Comparison of ENCODE assay signal across 26 cellular contexts in genomic region chr15:96247631-96248305, GRCh38.
"Had no signal": no experiment of that assay in that cellular context is flagged by ENCODE, and none has a peak within 500 bp of the region (broad histone marks: within the 10 kb centered on the region; RNA-seq: fewer than 3 reads in every experiment).

No MANE protein-coding gene starts in this region.

- H3K27me3 ChIP-seq: brain microvascular endothelial cell, esophagus muscularis mucosa, heart right ventricle, neutrophil, ovary, spleen, thyroid gland had no signal

- H3K36me3 Mint-ChIP-seq: activated CD8-positive, alpha-beta memory T cell treated with anti-CD3 and anti-CD28 coated beads, Interleukin-2, amount 10 ng/mL, durations not matched to agents 7 days and 5 days had no signal

- H3K27ac Mint-ChIP-seq: activated CD4-positive, alpha-beta T cell treated with anti-CD3 and anti-CD28 coated beads, Interleukin-2, amount 10 ng/mL, durations not matched to agents 24 days and 14 days; activated CD8-positive, alpha-beta memory T cell treated with anti-CD3 and anti-CD28 coated beads, Interleukin-2, amount 10 ng/mL, durations not matched to agents 7 days and 5 days; activated CD8-positive, alpha-beta T cell treated with anti-CD3 and anti-CD28 coated beads for 36 hours; activated naive CD8-positive, alpha-beta T cell treated with anti-CD3 and anti-CD28 coated beads, Interleukin-2, amount 50 U/mL, for 24 hours; activated T-helper 1 cell treated with anti-CD3 and anti-CD28 coated beads, Interleukin-12 subunit alpha, Interleukin-12 subunit beta, Interleukin-2, Interleukin-4 antibody, amounts not matched to agents 30 ng/mL and 10 ng/mL and 1 ng/mL, durations not matched to agents 14 hours and 24 hours and 36 hours; effector memory CD8-positive, alpha-beta T cell; natural killer cell treated with Interleukin-12 subunit alpha and Interleukin-12 subunit beta and Interleukin-15 and Interleukin-18, amount 100 ng/mL, for 72 hours; stimulated activated naive CD8-positive, alpha-beta T cell treated with anti-CD3 and anti-CD28 coated beads, Interleukin-15, Interleukin-2, amounts not matched to agents 100 ng/mL and 50 ng/mL, for 24 hours had no signal

- H3K9me3 Mint-ChIP-seq: activated T-helper 1 cell treated with anti-CD3 and anti-CD28 coated beads, Interleukin-12 subunit alpha, Interleukin-12 subunit beta, Interleukin-2, Interleukin-4 antibody, amounts not matched to agents 30 ng/mL and 10 ng/mL and 1 ng/mL, durations not matched to agents 14 hours and 24 hours and 36 hours had no signal

- H3K9me3 ChIP-seq: esophagus muscularis mucosa, neutrophil, ovary, prostate gland, thyroid gland had no signal

- DNase-seq: activated CD4-positive, alpha-beta T cell treated with anti-CD3 and anti-CD28 coated beads, Interleukin-2, amount 10 ng/mL, durations not matched to agents 24 days and 14 days; activated CD8-positive, alpha-beta memory T cell treated with anti-CD3 and anti-CD28 coated beads, Interleukin-2, amount 10 ng/mL, durations not matched to agents 7 days and 5 days; activated CD8-positive, alpha-beta T cell treated with anti-CD3 and anti-CD28 coated beads for 36 hours; activated gamma-delta T cell; activated naive CD4-positive, alpha-beta T cell treated with anti-CD3 and anti-CD28 coated beads, Interleukin-2, amount 50 U/mL, for 16 hours; activated naive CD8-positive, alpha-beta T cell treated with anti-CD3 and anti-CD28 coated beads, Interleukin-2, amount 50 U/mL, for 24 hours; anterior cingulate cortex; brain microvascular endothelial cell; central memory CD4-positive, alpha-beta T cell; dorsolateral prefrontal cortex; effector memory CD8-positive, alpha-beta T cell; heart right ventricle; islet precursor cell; left cardiac atrium; ovary; spleen; stimulated activated CD4-positive, alpha-beta T cell treated with anti-CD3 and anti-CD28 coated beads, Interleukin-4, amount 100 ng/mL, for 1 hour; substantia nigra; thyroid gland had no signal

- H3K27me3 Mint-ChIP-seq: activated CD4-positive, alpha-beta T cell treated with anti-CD3 and anti-CD28 coated beads, Interleukin-2, amount 10 ng/mL, durations not matched to agents 24 days and 14 days; activated CD8-positive, alpha-beta memory T cell treated with anti-CD3 and anti-CD28 coated beads, Interleukin-2, amount 10 ng/mL, durations not matched to agents 7 days and 5 days had no signal

- H3K27ac ChIP-seq: brain microvascular endothelial cell, dorsolateral prefrontal cortex, esophagus muscularis mucosa, heart right ventricle, neutrophil, ovary, prostate gland, spleen, thyroid gland had no signal

- H3K36me3 ChIP-seq: brain microvascular endothelial cell, neutrophil, ovary, prostate gland, thyroid gland had no signal

- H3K4me1 Mint-ChIP-seq: activated CD4-positive, alpha-beta T cell treated with anti-CD3 and anti-CD28 coated beads, Interleukin-2, amount 10 ng/mL, durations not matched to agents 24 days and 14 days; activated CD8-positive, alpha-beta memory T cell treated with anti-CD3 and anti-CD28 coated beads, Interleukin-2, amount 10 ng/mL, durations not matched to agents 7 days and 5 days; activated naive CD8-positive, alpha-beta T cell treated with anti-CD3 and anti-CD28 coated beads, Interleukin-2, amount 50 U/mL, for 24 hours had no signal

- H3K4me1 ChIP-seq: esophagus muscularis mucosa, heart right ventricle, prostate gland, spleen, thyroid gland had no signal

- H3K4me3 ChIP-seq: dorsolateral prefrontal cortex, esophagus muscularis mucosa, heart right ventricle, ovary, prostate gland, spleen, thyroid gland had no signal

- ATAC-seq: activated CD4-positive, CD25-positive, alpha-beta regulatory T cell treated with anti-CD3 and anti-CD28 coated beads, Interleukin-2, amount 50 U/mL, for 24 hours; activated CD8-positive, alpha-beta memory T cell treated with anti-CD3 and anti-CD28 coated beads, Interleukin-2, amount 10 ng/mL, durations not matched to agents 7 days and 5 days; activated CD8-positive, alpha-beta T cell treated with anti-CD3 and anti-CD28 coated beads for 36 hours; activated naive CD8-positive, alpha-beta T cell treated with anti-CD3 and anti-CD28 coated beads, Interleukin-2, amount 50 U/mL, for 24 hours; effector memory CD8-positive, alpha-beta T cell; heart right ventricle; left cardiac atrium; natural killer cell treated with Interleukin-12 subunit alpha and Interleukin-12 subunit beta and Interleukin-15 and Interleukin-18, amount 100 ng/mL, for 72 hours had no signal

- H3K4me3 Mint-ChIP-seq: activated CD4-positive, alpha-beta T cell treated with anti-CD3 and anti-CD28 coated beads, Interleukin-2, amount 10 ng/mL, durations not matched to agents 24 days and 14 days; activated CD8-positive, alpha-beta memory T cell treated with anti-CD3 and anti-CD28 coated beads, Interleukin-2, amount 10 ng/mL, durations not matched to agents 7 days and 5 days; activated CD8-positive, alpha-beta T cell treated with anti-CD3 and anti-CD28 coated beads for 36 hours; activated naive CD8-positive, alpha-beta T cell treated with anti-CD3 and anti-CD28 coated beads, Interleukin-2, amount 50 U/mL, for 24 hours; activated T-helper 1 cell treated with anti-CD3 and anti-CD28 coated beads, Interleukin-12 subunit alpha, Interleukin-12 subunit beta, Interleukin-2, Interleukin-4 antibody, amounts not matched to agents 30 ng/mL and 10 ng/mL and 1 ng/mL, durations not matched to agents 14 hours and 24 hours and 36 hours; effector memory CD8-positive, alpha-beta T cell; natural killer cell treated with Interleukin-12 subunit alpha and Interleukin-12 subunit beta and Interleukin-15 and Interleukin-18, amount 100 ng/mL, for 72 hours; stimulated activated naive CD8-positive, alpha-beta T cell treated with anti-CD3 and anti-CD28 coated beads, Interleukin-15, Interleukin-2, amounts not matched to agents 100 ng/mL and 50 ng/mL, for 24 hours had no signal
